ENCODE assay signal across 10 cellular contexts in genomic region chr12:126617312-126617711, GRCh38.
A peak's percentile ranks its signal among the peaks of the same experiment; 100 is the strongest.
DNase-seq lines count a peak whose midpoint lies in the region; ATAC-seq and TF ChIP-seq lines count a peak whose summit lies in the region.
"Had no signal": no experiment of that assay in that cellular context is flagged by ENCODE, and none has a peak within 500 bp of the region (broad histone marks: within the 10 kb centered on the region; RNA-seq: fewer than 3 reads in every experiment).

No MANE protein-coding gene starts in this region.

- peaks cover 13% of the 10 kb centered on the region for H3K9me3 Mint-ChIP-seq in activated naive CD4-positive, alpha-beta T cell treated with anti-CD3 and anti-CD28 coated beads for 36 hours
- H3K9me3 Mint-ChIP-seq in activated naive CD4-positive, alpha-beta T cell treated with anti-CD3 and anti-CD28 coated beads, Interleukin-2, amount 10 ng/mL, durations not matched to agents 7 days and 5 days, result peaks cover 23% of the 10 kb centered on the region

- H3K27me3 ChIP-seq in MM.1S (replicated peaks; ENCODE audit: insufficient read depth, low read length), result no peaks in the 10 kb centered on the region
- H3K27me3 ChIP-seq in brain microvascular endothelial cell (replicated peaks), result no peaks in the 10 kb centered on the region
- H3K27me3 ChIP-seq in testis, result no peaks in the 10 kb centered on the region

- peak overlapping the region; percentile 77 for H2AFZ ChIP-seq in MM.1S (ENCODE audit: low read length)

- in situ Hi-C loops in brain microvascular endothelial cell (cut with HindIII; ENCODE audit: low pct_ligation_motif_present, low sequenced_read_pairs), result no loop called here

- peak overlapping the region; percentile 51 for H3K4me3 ChIP-seq in MM.1S (ENCODE audit: low read length)
- no peak overlapping the region for H3K4me3 ChIP-seq in brain microvascular endothelial cell (ENCODE audit: low read depth, low read length)
- no peak overlapping the region for H3K4me3 ChIP-seq in testis

- H3K9me2 ChIP-seq in MM.1S (replicated peaks; ENCODE audit: insufficient read depth, low read length), result no peaks in the 10 kb centered on the region

- H3K27me3 Mint-ChIP-seq in activated naive CD4-positive, alpha-beta T cell treated with anti-CD3 and anti-CD28 coated beads for 36 hours (ENCODE audit: low read depth), result no peaks in the 10 kb centered on the region
- no peaks in the 10 kb centered on the region for H3K27me3 Mint-ChIP-seq in activated naive CD4-positive, alpha-beta T cell treated with anti-CD3 and anti-CD28 coated beads, Interleukin-2, amount 10 ng/mL, durations not matched to agents 7 days and 5 days

- 65 to 72% methylated on average over 5 of the region's 5 CpGs for WGBS in testis, 2 donors

- TF ChIP-seq CTCF in MM.1S (IDR thresholded peaks at IDR 0.05; ENCODE audit: low read length), result peak; percentile 62
- TF ChIP-seq CTCF in brain microvascular endothelial cell (IDR thresholded peaks at IDR 0.05; ENCODE audit: low read depth, low read length, missing control alignments), result peak; percentile 25
- TF ChIP-seq CTCF in testis (IDR thresholded peaks at IDR 0.05), result peak in 1 of 3 experiments; percentile 10

- no peak for ATAC-seq in stimulated activated naive CD8-positive, alpha-beta T cell treated with anti-CD3 and anti-CD28 coated beads, Interleukin-15, Interleukin-2, amounts not matched to agents 100 U/mL and 50 U/mL, for 24 hours
- ATAC-seq: CD8-positive, alpha-beta T cell; sciatic nerve had no signal

- no peaks in the 10 kb centered on the region for H3K4me1 Mint-ChIP-seq in activated naive CD4-positive, alpha-beta T cell treated with anti-CD3 and anti-CD28 coated beads for 36 hours (ENCODE audit: low read depth)
- no peaks in the 10 kb centered on the region for H3K4me1 Mint-ChIP-seq in activated naive CD4-positive, alpha-beta T cell treated with anti-CD3 and anti-CD28 coated beads, Interleukin-2, amount 10 ng/mL, durations not matched to agents 7 days and 5 days

- TF ChIP-seq POLR2A in testis (IDR thresholded peaks at IDR 0.05), result no peak

- peak; percentile 6 for DNase-seq in activated naive CD4-positive, alpha-beta T cell treated with anti-CD3 and anti-CD28 coated beads for 36 hours
- no peak for DNase-seq in activated naive CD4-positive, alpha-beta T cell treated with anti-CD3 and anti-CD28 coated beads, Interleukin-2, amount 10 ng/mL, durations not matched to agents 7 days and 5 days
- DNase-seq in MM.1S (peak; percentile 7), brain microvascular endothelial cell (no peak), testis (peak; percentile 18), NCI-H510A (lab: John Stamatoyannopoulos, UW) (no peak), islet precursor cell (no peak)
- no peak for DNase-seq in stimulated activated naive CD8-positive, alpha-beta T cell treated with anti-CD3 and anti-CD28 coated beads, Interleukin-15, Interleukin-2, amounts not matched to agents 100 U/mL and 50 U/mL, for 24 hours
- DNase-seq: CD8-positive, alpha-beta T cell had no signal

- H3K9me3 ChIP-seq in MM.1S (replicated peaks; ENCODE audit: insufficient read depth, low read length) (no peaks in the 10 kb centered on the region), testis (no peaks in the 10 kb centered on the region)

- no peaks in the 10 kb centered on the region for H3K79me2 ChIP-seq in MM.1S (ENCODE audit: low read length)

- H4K20me1 ChIP-seq in MM.1S (ENCODE audit: insufficient read depth, low read length), result no peaks in the 10 kb centered on the region

- H3K4me1 ChIP-seq in MM.1S (ENCODE audit: low read length) (no peaks in the 10 kb centered on the region), testis (no peaks in the 10 kb centered on the region)

- no peaks in the 10 kb centered on the region for H3K36me3 Mint-ChIP-seq in activated naive CD4-positive, alpha-beta T cell treated with anti-CD3 and anti-CD28 coated beads for 36 hours (ENCODE audit: low read depth)
- H3K36me3 Mint-ChIP-seq in activated naive CD4-positive, alpha-beta T cell treated with anti-CD3 and anti-CD28 coated beads, Interleukin-2, amount 10 ng/mL, durations not matched to agents 7 days and 5 days, result no peaks in the 10 kb centered on the region
- H3K36me3 Mint-ChIP-seq: CD8-positive, alpha-beta T cell had no signal

- no peaks in the 10 kb centered on the region for H3F3A ChIP-seq in MM.1S (ENCODE audit: insufficient read depth, low read length)

- no peak overlapping the region for H3K4me3 Mint-ChIP-seq in activated naive CD4-positive, alpha-beta T cell treated with anti-CD3 and anti-CD28 coated beads for 36 hours
- H3K4me3 Mint-ChIP-seq in activated naive CD4-positive, alpha-beta T cell treated with anti-CD3 and anti-CD28 coated beads, Interleukin-2, amount 10 ng/mL, durations not matched to agents 7 days and 5 days, result no peak overlapping the region
- H3K4me3 Mint-ChIP-seq: CD8-positive, alpha-beta T cell had no signal

- H3K4me2 ChIP-seq in MM.1S (ENCODE audit: low read depth, low read length), result peak overlapping the region; percentile 60; the same call in 1 of the 2 replicates

- H3K36me3 ChIP-seq in MM.1S (replicated peaks; ENCODE audit: insufficient read depth, low read length) (no peaks in the 10 kb centered on the region), brain microvascular endothelial cell (replicated peaks) (no peaks in the 10 kb centered on the region), testis (ENCODE audit: low read depth, missing control alignments) (no peaks in the 10 kb centered on the region)

- intact Hi-C loops in activated naive CD4-positive, alpha-beta T cell treated with anti-CD3 and anti-CD28 coated beads for 36 hours (cut with micrococcal nuclease), result no loop called here
- intact Hi-C loops in testis (cut with DNase I; ENCODE audit: low total_unique reads), result no loop called here

- H3K27ac ChIP-seq in MM.1S (ENCODE audit: low read length), result no peak overlapping the region
- no peak overlapping the region for H3K27ac ChIP-seq in brain microvascular endothelial cell
- no peak overlapping the region for H3K27ac ChIP-seq in testis

- CTCF ChIA-PET in activated naive CD4-positive, alpha-beta T cell treated with anti-CD3 and anti-CD28 coated beads for 36 hours (lab: Charles Lee), result interaction anchor here (1.1 kb wide), 1 partner anchor 257 kb away, joined by 3 read pairs; no protein-coding TSS in a partner anchor
- CTCF ChIA-PET in activated naive CD4-positive, alpha-beta T cell treated with anti-CD3 and anti-CD28 coated beads, Interleukin-2, amount 10 ng/mL, durations not matched to agents 7 days and 5 days (lab: Charles Lee), result interaction anchor here (0.9 to 1.1 kb wide), 2 partner anchors 545 to 547 kb away, joined by 3 to 4 read pairs; no protein-coding TSS in a partner anchor

- H3K9ac ChIP-seq in MM.1S (ENCODE audit: low read length), result peak overlapping the region; percentile 21; the same call in 1 of the 2 replicates

- no peak overlapping the region for H3K27ac Mint-ChIP-seq in activated naive CD4-positive, alpha-beta T cell treated with anti-CD3 and anti-CD28 coated beads for 36 hours
- no peak overlapping the region for H3K27ac Mint-ChIP-seq in activated naive CD4-positive, alpha-beta T cell treated with anti-CD3 and anti-CD28 coated beads, Interleukin-2, amount 10 ng/mL, durations not matched to agents 7 days and 5 days
- H3K27ac Mint-ChIP-seq: CD8-positive, alpha-beta T cell had no signal

Comparison
In these comparisons a context has a peak if more than half of its experiments do, and no peak if none do; other contexts are left out.
1. DNase-seq: peak in activated naive CD4-positive, alpha-beta T cell treated with anti-CD3 and anti-CD28 coated beads for 36 hours (single experiment), MM.1S (single experiment) and testis (single experiment); none in activated naive CD4-positive, alpha-beta T cell treated with anti-CD3 and anti-CD28 coated beads, Interleukin-2, amount 10 ng/mL, durations not matched to agents 7 days and 5 days (single experiment), brain microvascular endothelial cell (single experiment), NCI-H510A (single experiment), islet precursor cell (single experiment) and stimulated activated naive CD8-positive, alpha-beta T cell treated with anti-CD3 and anti-CD28 coated beads, Interleukin-15, Interleukin-2, amounts not matched to agents 100 U/mL and 50 U/mL, for 24 hours (single experiment).